ENCODE assay signal across 17 cellular contexts in the genomic region with DNA sequence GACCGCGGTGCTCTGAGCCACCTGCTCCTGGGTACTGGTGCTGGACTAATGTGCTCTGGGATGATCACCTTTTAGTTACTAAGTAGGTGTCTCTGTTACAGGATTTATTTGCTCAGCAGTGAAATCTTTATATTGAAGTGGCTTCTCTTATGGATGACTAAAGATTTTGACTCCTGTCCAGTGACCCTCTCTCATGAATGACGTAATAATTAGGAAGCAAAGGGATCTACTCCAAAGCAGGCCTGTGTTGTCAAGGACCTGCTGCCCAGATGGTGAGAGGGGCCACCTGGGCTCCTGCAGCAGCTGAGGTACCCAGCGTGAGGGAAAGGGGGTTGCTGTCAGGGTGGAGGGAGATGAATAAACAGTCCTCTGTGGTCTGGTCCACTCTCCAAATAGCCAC.
"Had no signal": no experiment of that assay in that cellular context is flagged by ENCODE, and none has a peak within 500 bp of the region (broad histone marks: within the 10 kb centered on the region; RNA-seq: fewer than 3 reads in every experiment).

No MANE protein-coding gene starts in this region.

- H3K27me3 ChIP-seq: cardiac muscle cell, left lung had no signal

- DNase-seq: activated CD4-positive, alpha-beta T cell treated with anti-CD3 and anti-CD28 coated beads for 1 hour; activated CD8-positive, alpha-beta memory T cell treated with anti-CD3 and anti-CD28 coated beads for 24 hours; activated CD8-positive, alpha-beta memory T cell treated with anti-CD3 and anti-CD28 coated beads, Interleukin-2, amount 50 U/mL, for 48 hours; activated effector memory CD4-positive, alpha-beta T cell treated with anti-CD3 and anti-CD28 coated beads, Interleukin-2, amount 50 U/mL, for 16 hours; activated T-cell treated with anti-CD3 and anti-CD28 coated beads, Interleukin-2, amount 50 U/mL, for 72 hours; effector CD8-positive, alpha-beta T cell; heart left ventricle; left lung; midbrain; stimulated activated naive B cell treated with anti-CD40 and anti-IgM and Interleukin-4, amounts not matched to agents 10 μg/mL and 1 μg/mL and 100 μg/mL, for 72 hours; T1000 had no signal

- H3K4me1 ChIP-seq: gastroesophageal sphincter, left lung had no signal

- H3K36me3 ChIP-seq: cardiac muscle cell, gastroesophageal sphincter, heart left ventricle, left lung had no signal

- H3K4me3 ChIP-seq: cardiac muscle cell, gastroesophageal sphincter, heart left ventricle, left lung had no signal

- H3K9me3 ChIP-seq: gastroesophageal sphincter, left lung had no signal

- H3K27ac ChIP-seq: cardiac muscle cell, gastroesophageal sphincter, left lung had no signal

- H3K27ac Mint-ChIP-seq: activated naive CD4-positive, alpha-beta T cell treated with anti-CD3 and anti-CD28 coated beads, Interleukin-2, amount 50 U/mL, for 24 hours; activated T-cell treated with anti-CD3 and anti-CD28 coated beads, Interleukin-2, amount 50 U/mL, for 72 hours; dendritic cell treated with granulocyte-macrophage colony-stimulating factor and Interleukin-4, amounts not matched to agents 40 ng/mL and 50 ng/mL, for 4 days; nephron; stimulated activated naive B cell treated with anti-CD40 and anti-IgM and Interleukin-4, amounts not matched to agents 10 μg/mL and 1 μg/mL and 100 μg/mL, for 72 hours had no signal

- H3K27me3 Mint-ChIP-seq: activated naive CD4-positive, alpha-beta T cell treated with anti-CD3 and anti-CD28 coated beads, Interleukin-2, amount 50 U/mL, for 24 hours; dendritic cell treated with granulocyte-macrophage colony-stimulating factor and Interleukin-4, amounts not matched to agents 40 ng/mL and 50 ng/mL, for 4 days; stimulated activated naive B cell treated with anti-CD40 and anti-IgM and Interleukin-4, amounts not matched to agents 10 μg/mL and 1 μg/mL and 100 μg/mL, for 72 hours had no signal

- H3K4me3 Mint-ChIP-seq: activated naive CD4-positive, alpha-beta T cell treated with anti-CD3 and anti-CD28 coated beads, Interleukin-2, amount 50 U/mL, for 24 hours; activated T-cell treated with anti-CD3 and anti-CD28 coated beads, Interleukin-2, amount 50 U/mL, for 72 hours; dendritic cell treated with granulocyte-macrophage colony-stimulating factor and Interleukin-4, amounts not matched to agents 40 ng/mL and 50 ng/mL, for 4 days; nephron; stimulated activated naive B cell treated with anti-CD40 and anti-IgM and Interleukin-4, amounts not matched to agents 10 μg/mL and 1 μg/mL and 100 μg/mL, for 72 hours had no signal

- H3K36me3 Mint-ChIP-seq: activated naive CD4-positive, alpha-beta T cell treated with anti-CD3 and anti-CD28 coated beads, Interleukin-2, amount 50 U/mL, for 24 hours; stimulated activated naive B cell treated with anti-CD40 and anti-IgM and Interleukin-4, amounts not matched to agents 10 μg/mL and 1 μg/mL and 100 μg/mL, for 72 hours had no signal

- H3K9me3 Mint-ChIP-seq: dendritic cell treated with granulocyte-macrophage colony-stimulating factor and Interleukin-4, amounts not matched to agents 40 ng/mL and 50 ng/mL, for 4 days; nephron had no signal

- ATAC-seq: activated T-cell treated with anti-CD3 and anti-CD28 coated beads, Interleukin-2, amount 50 U/mL, for 72 hours; esophagus mucosa; gastroesophageal sphincter; heart left ventricle; left lung; stimulated activated naive B cell treated with anti-CD40 and anti-IgM and Interleukin-4, amounts not matched to agents 10 μg/mL and 1 μg/mL and 100 μg/mL, for 72 hours had no signal

- H3K4me1 Mint-ChIP-seq: activated naive CD4-positive, alpha-beta T cell treated with anti-CD3 and anti-CD28 coated beads, Interleukin-2, amount 50 U/mL, for 24 hours; stimulated activated naive B cell treated with anti-CD40 and anti-IgM and Interleukin-4, amounts not matched to agents 10 μg/mL and 1 μg/mL and 100 μg/mL, for 72 hours had no signal
